19 cellular contexts compared by ENCODE assay signal in genomic region chrX:134546187-134546586, GRCh38.
DNase-seq lines count a peak whose midpoint lies in the region; ATAC-seq and TF ChIP-seq lines count a peak whose summit lies in the region.
"Had no signal": no experiment of that assay in that cellular context is flagged by ENCODE, and none has a peak within 500 bp of the region (broad histone marks: within the 10 kb centered on the region; RNA-seq: fewer than 3 reads in every experiment).

No MANE protein-coding gene starts in this region.

- H3K4me1 Mint-ChIP-seq in brain: peaks cover 38% of the 10 kb centered on the region

- no peaks in the 10 kb centered on the region for H3K36me3 ChIP-seq in H7 (replicated peaks; ENCODE audit: control insufficient read depth, insufficient read depth, low read length)
- H3K36me3 ChIP-seq in iPS-18a (ENCODE audit: control insufficient read depth, low read depth, low read length): no peaks in the 10 kb centered on the region
- H3K36me3 ChIP-seq in skeletal muscle satellite cell (ENCODE audit: insufficient read depth, low read length): peaks cover 11% of the 10 kb centered on the region
- H3K36me3 ChIP-seq in body of pancreas (replicated peaks in 1 of 2; ENCODE audit: insufficient read depth in 1 of 2, low read depth in 2 of 2): no peaks in the 10 kb centered on the region
- H3K36me3 ChIP-seq in sigmoid colon: no peaks in the 10 kb centered on the region

- no peak overlapping the region for H3K27ac Mint-ChIP-seq in brain
- H3K27ac Mint-ChIP-seq: B cell; T-helper 2 cell treated with Interferon-gamma antibody and Interleukin-4, amounts not matched to agents 5 μg/mL and 100 μg/mL, for 36 hours had no signal

- H3K9me3 ChIP-seq in iPS-18a (ENCODE audit: control insufficient read depth, low read depth, low read length) (peaks cover 6% of the 10 kb centered on the region), skeletal muscle satellite cell (replicated peaks; ENCODE audit: low read length) (no peaks in the 10 kb centered on the region), body of pancreas (no peaks in the 10 kb centered on the region), sigmoid colon (no peaks in the 10 kb centered on the region)

- DNase-seq in H7 (peak; percentile 73), body of pancreas (no peak), sigmoid colon (no peak), H4 (ENCODE audit: low spot score) (no peak)
- DNase-seq: activated effector memory CD4-positive, alpha-beta T cell treated with anti-CD3 and anti-CD28 coated beads, Interleukin-2, amount 50 U/mL, for 16 hours; amniotic stem cell; Calu3; islet precursor cell; KBM-7; NCI-H2029 treated with DMSO at 0.1 percent for 48 hours; right cardiac atrium; SIG-M5; stimulated activated CD4-positive, alpha-beta T cell treated with anti-CD3 and anti-CD28 coated beads, Interleukin-1b, Interleukin-23, amount 100 ng/mL, for 48 hours had no signal

- H3K9me3 Mint-ChIP-seq in brain: peaks cover 0 to 7% (median 0%) of the 10 kb centered on the region in 5 experiments
- H3K9me3 Mint-ChIP-seq: T-helper 2 cell treated with Interferon-gamma antibody and Interleukin-4, amounts not matched to agents 5 μg/mL and 100 μg/mL, for 36 hours had no signal

- H3K4me2 ChIP-seq in skeletal muscle satellite cell (ENCODE audit: low read length): peak overlapping the region; percentile 90

- H3K27me3 ChIP-seq in H7 (ENCODE audit: control insufficient read depth, insufficient read depth, low read length): peaks cover 35% of the 10 kb centered on the region
- peaks cover 65% of the 10 kb centered on the region for H3K27me3 ChIP-seq in iPS-18a (ENCODE audit: control insufficient read depth, insufficient read depth, low read length)
- no peaks in the 10 kb centered on the region for H3K27me3 ChIP-seq in skeletal muscle satellite cell (ENCODE audit: control insufficient read depth, insufficient read depth, low read length)
- peaks cover 0 to 5% of the 10 kb centered on the region in 2 donors for H3K27me3 ChIP-seq in body of pancreas
- H3K27me3 ChIP-seq in sigmoid colon: peaks cover 14 to 66% (median 17%) of the 10 kb centered on the region in 3 donors

- no peak overlapping the region for H3K27ac ChIP-seq in iPS-18a (ENCODE audit: low read length)
- H3K27ac ChIP-seq in body of pancreas: no peak overlapping the region
- no peak overlapping the region for H3K27ac ChIP-seq in sigmoid colon
- H3K27ac ChIP-seq: HL-60 had no signal

- peak overlapping the region in 3 of 5 experiments; percentile 53 to 93 (median 72) for H3K4me3 Mint-ChIP-seq in brain
- H3K4me3 Mint-ChIP-seq: B cell; T-helper 2 cell treated with Interferon-gamma antibody and Interleukin-4, amounts not matched to agents 5 μg/mL and 100 μg/mL, for 36 hours had no signal

- peaks cover 97% of the 10 kb centered on the region for H3K27me3 Mint-ChIP-seq in brain

- H3K4me1 ChIP-seq in iPS-18a (ENCODE audit: control insufficient read depth, low read depth, low read length) (peaks cover 19% of the 10 kb centered on the region), skeletal muscle satellite cell (ENCODE audit: control insufficient read depth, insufficient read depth, low read length) (peaks cover 19% of the 10 kb centered on the region), body of pancreas (peaks cover 16% of the 10 kb centered on the region), sigmoid colon (peaks cover 0 to 18% (median 5%) of the 10 kb centered on the region in 4 donors)

- H3K9ac ChIP-seq in iPS-18a (ENCODE audit: low read length) (no peak overlapping the region), skeletal muscle satellite cell (ENCODE audit: low read depth, low read length) (peak overlapping the region; percentile 90)

- TF ChIP-seq CTCF in brain (conservative IDR thresholded peaks at IDR 0.05): no peak
- no peak for TF ChIP-seq CTCF in body of pancreas (IDR thresholded peaks at IDR 0.05)
- no peak for TF ChIP-seq CTCF in sigmoid colon (IDR thresholded peaks at IDR 0.05)

- H3K4me3 ChIP-seq in H7 (ENCODE audit: insufficient read depth, low read depth, low read length) (peak overlapping the region; percentile 57; the same call in 1 of the 2 replicates), iPS-18a (ENCODE audit: low read length) (peak overlapping the region; percentile 33), skeletal muscle satellite cell (ENCODE audit: low read length) (peak overlapping the region; percentile 87), body of pancreas (no peak overlapping the region), sigmoid colon (no peak overlapping the region)

- TF ChIP-seq POLR2A in body of pancreas (IDR thresholded peaks at IDR 0.05) (no peak), sigmoid colon (IDR thresholded peaks at IDR 0.05) (no peak)

- no peak for TF ChIP-seq EP300 in sigmoid colon (IDR thresholded peaks at IDR 0.05)

- 80 to 89% methylated on average over 4 to 30 of the region's 35 CpGs for WGBS in body of pancreas, 2 donors
- WGBS in sigmoid colon, 2 donors: 25 to 70% methylated on average over 35 of the region's 35 CpGs

- intact Hi-C loops in body of pancreas (cut with DNase I): no loop called here
- intact Hi-C loops in sigmoid colon (cut with DNase I): no loop called here

- no peak for ATAC-seq in body of pancreas
- ATAC-seq: right cardiac atrium had no signal

- H3K36me3 Mint-ChIP-seq in brain: peaks cover 4% of the 10 kb centered on the region

Comparison
In these comparisons a context has a peak if more than half of its experiments do, and no peak if none do; other contexts are left out.
1. H3K4me3 ChIP-seq: peak in H7 (single experiment), iPS-18a (single experiment) and skeletal muscle satellite cell (single experiment); none in body of pancreas (0 of 2) and sigmoid colon (0 of 4).